9 cellular contexts compared by ENCODE assay signal in the genomic region with DNA sequence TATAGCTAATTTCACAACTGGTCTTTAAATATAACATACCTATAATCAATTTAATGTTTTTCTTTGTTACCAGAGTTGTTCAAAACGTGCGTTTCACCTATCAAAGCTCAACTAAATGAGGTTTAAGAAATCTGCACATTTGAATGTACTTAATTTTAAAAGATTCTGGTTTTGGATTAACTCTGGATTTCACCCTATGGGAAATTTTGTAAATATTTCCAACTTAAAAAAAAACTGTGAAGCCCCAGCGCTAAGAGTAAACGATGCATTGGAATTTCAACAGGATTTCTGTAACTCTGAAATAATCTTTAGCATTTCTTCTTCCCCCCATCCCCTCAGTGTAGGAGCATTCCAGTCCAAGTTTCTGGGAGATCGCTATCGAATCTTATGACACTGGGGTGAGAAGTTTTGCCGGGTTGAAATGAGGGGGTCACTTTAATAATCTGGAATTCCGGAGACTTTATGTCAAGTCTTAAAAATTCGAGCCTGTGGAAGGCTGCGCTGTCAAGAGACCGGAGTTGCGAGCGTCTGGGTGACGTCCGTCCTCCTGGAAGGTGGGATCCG. TPM values are rescaled to one million over a fixed set of nuclear protein-coding genes. Genes with fewer than 3 reads are reported as not detected.
DNase-seq lines count a peak whose midpoint lies in the region; ATAC-seq, FAIRE-seq and TF ChIP-seq lines count a peak whose summit lies in the region.
"Had no signal": no experiment of that assay in that cellular context is flagged by ENCODE, and none has a peak within 500 bp of the region (broad histone marks: within the 10 kb centered on the region; RNA-seq: fewer than 3 reads in every experiment).

No MANE protein-coding gene starts in this region.

- H3K79me1 ChIP-seq in neuronal stem cell (ENCODE audit: low read depth, low read length): peaks cover 4% of the 10 kb centered on the region

- intact Hi-C loops in CD4-positive, alpha-beta memory T cell (cut with micrococcal nuclease): loop anchor here (5.0 kb wide), 1 partner anchor 259 kb away; no protein-coding TSS in a partner anchor

- CTCF ChIA-PET in CD4-positive, alpha-beta memory T cell (lab: Charles Lee; ENCODE audit: partially characterized antibody): interaction anchor here (0.8 to 2.3 kb wide), 3 partner anchors 59 to 470 kb away, joined by 3 to 11 read pairs (median 3); no protein-coding TSS in a partner anchor

- H4K20me1 ChIP-seq in OCI-LY3 (ENCODE audit: insufficient read depth, low read length): peaks cover 22% of the 10 kb centered on the region

- no peak for DNase-seq in CD4-positive, alpha-beta memory T cell
- DNase-seq in neuronal stem cell (ENCODE audit: low spot score): no peak
- DNase-seq in frontal cortex (ENCODE audit: low spot score in 2 of 2): no peak
- DNase-seq in NCI-H82 treated with DMSO at 0.1 percent for 48 hours (lab: John Stamatoyannopoulos, UW; ENCODE audit: unreplicated experiment): no peak
- no peak for DNase-seq in urothelium cell line (ENCODE audit: low spot score)

- H3K14ac ChIP-seq in neuronal stem cell (ENCODE audit: low read length): no peak overlapping the region

- H3K9me3 Mint-ChIP-seq in CD4-positive, alpha-beta memory T cell: peaks cover 0 to 8% (median 1%) of the 10 kb centered on the region in 8 donors

- peak overlapping the region; percentile 81 to 99 (median 90) for H3K27ac Mint-ChIP-seq in CD4-positive, alpha-beta memory T cell

- no peaks in the 10 kb centered on the region for H3K27me3 Mint-ChIP-seq in CD4-positive, alpha-beta memory T cell

- H3K4me1 ChIP-seq in CD4-positive, alpha-beta memory T cell (ENCODE audit: insufficient read depth, low read length): peaks cover 35% of the 10 kb centered on the region
- peaks cover 31% of the 10 kb centered on the region for H3K4me1 ChIP-seq in OCI-LY3 (ENCODE audit: low read length)
- peaks cover 2 to 10% of the 10 kb centered on the region in 2 donors for H3K4me1 ChIP-seq in neuronal stem cell (ENCODE audit: control insufficient read depth in 2 of 2, insufficient read depth in 1 of 2, low read depth in 1 of 2, low read length in 2 of 2)

- no peak for ATAC-seq in HG02973 (IDR thresholded peaks at IDR 0.05; ENCODE audit: unreplicated experiment)

- H3K27me3 ChIP-seq in CD4-positive, alpha-beta memory T cell (ENCODE audit: insufficient read depth, low read length): no peaks in the 10 kb centered on the region
- no peaks in the 10 kb centered on the region for H3K27me3 ChIP-seq in OCI-LY3 (ENCODE audit: low read depth, low read length)
- no peaks in the 10 kb centered on the region for H3K27me3 ChIP-seq in neuronal stem cell (ENCODE audit: control insufficient read depth in 3 of 3, insufficient read depth in 3 of 3, low read depth in 1 of 3, low read length in 3 of 3)

- peak overlapping the region; percentile 84 for H2BK15ac ChIP-seq in neuronal stem cell (ENCODE audit: low read length)

- H2AFZ ChIP-seq in OCI-LY3 (ENCODE audit: low read depth, low read length) (peak overlapping the region; percentile 85), neuronal stem cell (ENCODE audit: low read length) (peak overlapping the region; percentile 97)

- peaks cover 43% of the 10 kb centered on the region for H3K79me2 ChIP-seq in OCI-LY3 (ENCODE audit: low read length)

- peaks cover 0 to 6% of the 10 kb centered on the region in 2 donors for H3K36me3 Mint-ChIP-seq in CD4-positive, alpha-beta memory T cell

- no peak overlapping the region for H3K18ac ChIP-seq in neuronal stem cell (ENCODE audit: low read length)

- H3K9ac ChIP-seq in OCI-LY3 (ENCODE audit: low read length) (peak overlapping the region; percentile 96), neuronal stem cell (ENCODE audit: low read depth, low read length, poor library complexity) (no peak overlapping the region)

- H4K91ac ChIP-seq in neuronal stem cell (ENCODE audit: low read depth, low read length, poor library complexity): no peak overlapping the region

- H3K27ac ChIP-seq in CD4-positive, alpha-beta memory T cell (ENCODE audit: low read depth, low read length): peak overlapping the region; percentile 73
- H3K27ac ChIP-seq in OCI-LY3 (ENCODE audit: low read length) (peak overlapping the region; percentile 86), neuronal stem cell (replicated peaks; ENCODE audit: low read length) (peak overlapping the region; percentile 82)

- H4K8ac ChIP-seq in neuronal stem cell (ENCODE audit: low read depth, low read length): no peak overlapping the region

- no peak overlapping the region for H2BK12ac ChIP-seq in neuronal stem cell (ENCODE audit: low read length)

- no peak overlapping the region for H2BK120ac ChIP-seq in neuronal stem cell (ENCODE audit: low read depth, low read length)

- H3K4me1 Mint-ChIP-seq in CD4-positive, alpha-beta memory T cell: peaks cover 25 to 38% (median 32%) of the 10 kb centered on the region in 4 donors

- POLR2A ChIA-PET in CD4-positive, alpha-beta memory T cell (lab: Charles Lee; ENCODE audit: partially characterized antibody): interaction anchor here (1.0 to 3.7 kb wide), 7 partner anchors 60 to 283 kb away, joined by 3 to 35 read pairs (median 8); a partner anchor contains a TSS

- H2AK5ac ChIP-seq in neuronal stem cell (ENCODE audit: low read depth, low read length): no peak overlapping the region

- H3K4me2 ChIP-seq in OCI-LY3 (ENCODE audit: low read length) (peak overlapping the region; percentile 75), neuronal stem cell (ENCODE audit: insufficient read depth, low read length, poor library complexity, severe bottlenecking) (peak overlapping the region; percentile 67)

- H2BK5ac ChIP-seq in neuronal stem cell (ENCODE audit: low read length): peak overlapping the region; percentile 42

- H3K9me3 ChIP-seq in CD4-positive, alpha-beta memory T cell (ENCODE audit: control insufficient read depth in 1 of 2, low read length in 2 of 2): no peaks in the 10 kb centered on the region
- H3K9me3 ChIP-seq in OCI-LY3 (ENCODE audit: insufficient read depth, low read length) (no peaks in the 10 kb centered on the region), neuronal stem cell (replicated peaks in 1 of 2; ENCODE audit: control insufficient read depth in 2 of 2, insufficient read depth in 1 of 2, low read depth in 1 of 2, low read length in 2 of 2) (peaks cover 4 to 9% of the 10 kb centered on the region in 2 donors)

- H3K23ac ChIP-seq in neuronal stem cell (ENCODE audit: low read depth, low read length, poor library complexity): peak overlapping the region; percentile 98

- no peak for TF ChIP-seq CTCF in OCI-LY3 (IDR thresholded peaks at IDR 0.05; ENCODE audit: low read depth, low read length)

- no peak overlapping the region for H3K4ac ChIP-seq in neuronal stem cell (ENCODE audit: low read length)

- H3K4me3 Mint-ChIP-seq in CD4-positive, alpha-beta memory T cell: peak overlapping the region; percentile 87 to 97 (median 90)

- WGBS in neuronal stem cell (ENCODE audit: extremely low coverage in 2 of 2, insufficient read length in 2 of 2, insufficient replicate concordance in 1 of 2), 2 donors: no CpG with 5 or more reads among the region's 16 CpGs

- H3K4me3 ChIP-seq in CD4-positive, alpha-beta memory T cell (ENCODE audit: low read length in 2 of 2): peak overlapping the region; percentile 24 to 89
- H3K4me3 ChIP-seq in OCI-LY3 (ENCODE audit: low read length) (peak overlapping the region; percentile 97), neuronal stem cell (ENCODE audit: low read length in 2 of 2) (peak overlapping the region; percentile 55 to 82)

- FAIRE-seq in endometrium (lab: Jason Lieb, UNC) (peak; percentile 43), frontal cortex (lab: Jason Lieb, UNC) (no peak), urothelium cell line (lab: Jason Lieb, UNC) (no peak)
- FAIRE-seq: colon had no signal

- no peaks in the 10 kb centered on the region for H3K36me3 ChIP-seq in CD4-positive, alpha-beta memory T cell (ENCODE audit: insufficient read depth, low read length)
- no peaks in the 10 kb centered on the region for H3K36me3 ChIP-seq in OCI-LY3 (replicated peaks; ENCODE audit: low read depth, low read length)
- peaks cover 0 to 5% of the 10 kb centered on the region in 2 donors for H3K36me3 ChIP-seq in neuronal stem cell (replicated peaks in 1 of 2; ENCODE audit: control insufficient read depth in 2 of 2, insufficient read depth in 2 of 2, low read length in 2 of 2)

RNA-seq across cellular contexts. Expression of a gene that starts 0.6 kb away (rescaled TPM):
- 10 to 100 TPM; 78.0 to 90.1 TPM for total RNA-seq in CD4-positive, alpha-beta memory T cell
- polyA plus RNA-seq in CD4-positive, alpha-beta memory T cell: 10 to 100 TPM in 1 of 2 donors, 1 to 10 TPM in 1; 5.7 to 30.8 TPM
- 21.8 TPM for polyA plus RNA-seq in neuronal stem cell (2013, experiment 1 of 2)
- polyA plus RNA-seq in neuronal stem cell (2013, experiment 2 of 2): 27.4 TPM
- total RNA-seq in frontal cortex: 32.2 TPM
